In the genomic region with DNA sequence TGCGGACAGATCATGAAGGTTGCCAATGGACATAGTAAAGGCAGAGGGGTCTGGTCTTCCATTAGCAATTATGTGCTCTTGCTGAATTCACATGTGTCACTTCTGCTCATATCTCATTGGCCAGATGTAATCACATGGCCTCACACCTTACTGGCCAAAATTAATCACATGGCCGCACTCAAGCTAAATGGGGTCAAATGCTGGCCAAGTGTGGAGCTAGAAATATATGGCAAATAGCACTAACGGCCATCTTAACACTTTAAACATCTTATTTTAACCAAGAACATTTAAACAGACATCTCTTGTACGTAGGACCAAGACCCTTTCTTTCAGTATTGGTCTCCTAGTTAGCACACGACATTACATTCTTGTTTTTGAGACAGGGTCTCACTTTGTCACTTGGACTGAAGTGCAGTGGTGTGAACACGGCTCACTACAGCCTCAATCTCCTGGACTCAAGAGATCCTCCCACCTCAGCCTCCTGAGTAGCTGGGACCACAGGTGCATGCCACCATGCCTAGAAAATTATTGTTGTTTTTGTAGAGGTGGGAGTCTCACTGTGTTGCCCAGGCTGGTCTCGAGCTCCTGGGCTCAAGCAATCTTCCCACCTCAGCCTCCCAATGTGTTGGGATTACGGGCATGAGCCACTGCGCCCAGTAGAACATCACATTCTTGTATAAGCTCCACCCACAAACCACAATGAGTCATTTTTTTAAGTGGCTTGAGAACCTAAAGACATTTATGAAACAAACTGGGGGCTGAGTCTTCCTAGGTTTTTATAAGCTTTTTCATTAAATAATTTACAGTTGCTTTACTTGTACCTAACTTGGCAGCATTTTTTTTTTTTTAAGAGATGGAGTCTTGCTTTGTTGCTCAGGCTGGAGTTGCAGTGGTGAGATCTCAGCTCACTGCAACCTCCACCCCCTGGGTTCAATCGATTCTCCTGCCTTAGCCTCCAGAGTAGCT, we compare ENCODE assay signal across 8 cellular contexts. TPM values are rescaled to one million over a fixed set of nuclear protein-coding genes. Genes with fewer than 3 reads are reported as not detected.
DNase-seq lines count a peak whose midpoint lies in the region; ATAC-seq, FAIRE-seq and TF ChIP-seq lines count a peak whose summit lies in the region.

No MANE protein-coding gene starts in this region.

- no peak overlapping the region for H3K4ac ChIP-seq in H1 (replicated peaks; ENCODE audit: insufficient read length, low read depth, low read length)

- H2AK5ac ChIP-seq in H1 (ENCODE audit: low read depth, low read length) = no peak overlapping the region

- no peak overlapping the region for H2BK20ac ChIP-seq in H1 (ENCODE audit: low read length)

- no peaks in the 10 kb centered on the region; a peak in 1 of 7 replicates for H3K27me3 ChIP-seq in H1 (replicated peaks in 1 of 4; ENCODE audit: control insufficient read depth in 3 of 4, extremely low read depth in 1 of 4, insufficient read depth in 3 of 4, low read length in 3 of 4)
- no peaks in the 10 kb centered on the region for H3K27me3 ChIP-seq in CD8-positive, alpha-beta T cell (ENCODE audit: insufficient read depth, low read length)

- H3K23me2 ChIP-seq in H1 (ENCODE audit: low read depth, low read length) = peaks cover 10% of the 10 kb centered on the region; the same call in 1 of the 2 replicates

- ATAC-seq in activated T-cell treated with anti-CD3 and anti-CD28 coated beads, Interleukin-2, amount 50 U/mL, for 4 hours = no peak
- no peak for ATAC-seq in stimulated activated naive B cell treated with anti-CD40 and anti-IgM and Interleukin-4, amounts not matched to agents 10 μg/mL and 1 μg/mL and 100 μg/mL, for 72 hours (replicated peaks)
- ATAC-seq in CD8-positive, alpha-beta T cell = no peak

- peaks cover 13 to 14% of the 10 kb centered on the region in 2 experiments for H3K79me2 ChIP-seq in H1 (ENCODE audit: control insufficient read depth in 1 of 2, insufficient read depth in 2 of 2, low read length in 2 of 2)

- H3K4me3 Mint-ChIP-seq in activated T-cell treated with anti-CD3 and anti-CD28 coated beads, Interleukin-2, amount 50 U/mL, for 4 hours = no peak overlapping the region
- no peak overlapping the region for H3K4me3 Mint-ChIP-seq in stimulated activated naive B cell treated with anti-CD40 and anti-IgM and Interleukin-4, amounts not matched to agents 10 μg/mL and 1 μg/mL and 100 μg/mL, for 72 hours
- H3K4me3 Mint-ChIP-seq in CD8-positive, alpha-beta T cell = no peak overlapping the region

- H4K91ac ChIP-seq in H1 (replicated peaks; ENCODE audit: insufficient read length, low read length) = no peak overlapping the region

- H3K79me1 ChIP-seq in H1 (ENCODE audit: low read depth, low read length) = peaks cover 13% of the 10 kb centered on the region

- no peak overlapping the region for H3K9ac ChIP-seq in H1 (replicated peaks in 1 of 4; ENCODE audit: extremely low read depth in 1 of 4, low read depth in 3 of 4, low read length in 3 of 4)

- H3K36me3 Mint-ChIP-seq in activated T-cell treated with anti-CD3 and anti-CD28 coated beads, Interleukin-2, amount 50 U/mL, for 4 hours (ENCODE audit: insufficient read depth) = peaks cover 2% of the 10 kb centered on the region
- peaks cover 7 to 12% of the 10 kb centered on the region in 2 donors for H3K36me3 Mint-ChIP-seq in stimulated activated naive B cell treated with anti-CD40 and anti-IgM and Interleukin-4, amounts not matched to agents 10 μg/mL and 1 μg/mL and 100 μg/mL, for 72 hours
- peaks cover 7% of the 10 kb centered on the region for H3K36me3 Mint-ChIP-seq in CD8-positive, alpha-beta T cell

- no peak overlapping the region for H3K56ac ChIP-seq in H1 (replicated peaks; ENCODE audit: insufficient read length, low read depth, low read length)

- H3K14ac ChIP-seq in H1 (ENCODE audit: insufficient read length) = no peak overlapping the region

- TF ChIP-seq RAD21 in H1 (IDR thresholded peaks at IDR 0.05 in 1 of 2, conservative IDR thresholded peaks at IDR 0.05 in 1 of 2; ENCODE audit: low read depth in 2 of 2, low read length in 2 of 2) = no peak

- WGBS in H1 (ENCODE audit: extremely low coverage in 1 of 2, insufficient coverage in 1 of 2, insufficient read length in 1 of 2, insufficient replicate concordance in 2 of 2, low coverage in 1 of 2, low lambda C conversion rate in 2 of 2, missing lambda C conversion rate in 1 of 2), 2 experiments = 89% methylated on average over 10 of the region's 10 CpGs; no CpG with 5 or more reads in 1 of the 2 experiments

- H3K18ac ChIP-seq in H1 (ENCODE audit: extremely low read depth, low read length) = no peak overlapping the region

- H3K4me3 ChIP-seq in H1 (ENCODE audit: extremely low read depth in 1 of 4, insufficient read depth in 2 of 4, low read depth in 3 of 4, low read length in 4 of 4) = no peak overlapping the region
- no peak overlapping the region for H3K4me3 ChIP-seq in CD8-positive, alpha-beta T cell (ENCODE audit: low read depth, low read length)

- no peak overlapping the region for H4K5ac ChIP-seq in H1 (ENCODE audit: insufficient read length, low read depth, low read length)

- no peak overlapping the region for H3K27ac ChIP-seq in H1 (ENCODE audit: low read depth, low read length)
- no peak overlapping the region for H3K27ac ChIP-seq in CD8-positive, alpha-beta T cell (ENCODE audit: low read depth, low read length)

- no peak for TF ChIP-seq CTCF in H1 (IDR thresholded peaks at IDR 0.05; ENCODE audit: control extremely low read depth in 1 of 3, insufficient read depth in 1 of 3, low read depth in 1 of 3, low read length in 3 of 3)
- no peak for TF ChIP-seq CTCF in CD8-positive, alpha-beta T cell (IDR thresholded peaks at IDR 0.05)

- no peak for TF ChIP-seq POLR2A in H1 (IDR thresholded peaks at IDR 0.05; ENCODE audit: control extremely low read depth in 1 of 2, low read depth in 2 of 2, low read length in 2 of 2)

- TF ChIP-seq EP300 in H1 (IDR thresholded peaks at IDR 0.05; ENCODE audit: borderline replicate concordance in 1 of 2, low read depth in 2 of 2, low read length in 2 of 2) = no peak

- no peak for FAIRE-seq in H1 (lab: Jason Lieb, UNC)

- peaks cover 10 to 13% of the 10 kb centered on the region in 2 experiments for H4K20me1 ChIP-seq in H1 (replicated peaks in 1 of 2; ENCODE audit: control insufficient read depth in 1 of 2, insufficient read depth in 2 of 2, low read length in 2 of 2)

- no peak overlapping the region for H2BK120ac ChIP-seq in H1 (replicated peaks; ENCODE audit: low read depth, low read length)

- no peak overlapping the region for H2AFZ ChIP-seq in H1 (ENCODE audit: low read length)

- H3K27me3 Mint-ChIP-seq in activated T-cell treated with anti-CD3 and anti-CD28 coated beads, Interleukin-2, amount 50 U/mL, for 4 hours (ENCODE audit: low read depth) = no peaks in the 10 kb centered on the region
- no peaks in the 10 kb centered on the region for H3K27me3 Mint-ChIP-seq in stimulated activated naive B cell treated with anti-CD40 and anti-IgM and Interleukin-4, amounts not matched to agents 10 μg/mL and 1 μg/mL and 100 μg/mL, for 72 hours
- H3K27me3 Mint-ChIP-seq in CD8-positive, alpha-beta T cell (ENCODE audit: low read depth) = no peaks in the 10 kb centered on the region

- H3K4me1 Mint-ChIP-seq in activated T-cell treated with anti-CD3 and anti-CD28 coated beads, Interleukin-2, amount 50 U/mL, for 4 hours (ENCODE audit: low read depth) = peaks cover 36% of the 10 kb centered on the region
- H3K4me1 Mint-ChIP-seq in stimulated activated naive B cell treated with anti-CD40 and anti-IgM and Interleukin-4, amounts not matched to agents 10 μg/mL and 1 μg/mL and 100 μg/mL, for 72 hours = peaks cover 40 to 61% of the 10 kb centered on the region in 2 donors
- peaks cover 30% of the 10 kb centered on the region for H3K4me1 Mint-ChIP-seq in CD8-positive, alpha-beta T cell (ENCODE audit: low read depth)

- no peak overlapping the region; the same call in 1 of the 2 replicates for H4K8ac ChIP-seq in H1 (ENCODE audit: extremely low read depth, insufficient read depth, low read length)

- intact Hi-C loops in CD8-positive, alpha-beta T cell (cut with DNase I, micrococcal nuclease) = no loop called here

- peaks cover 0 to 7% (median 1%) of the 10 kb centered on the region in 4 experiments; a peak in 2 of 8 replicates for H3K36me3 ChIP-seq in H1 (ENCODE audit: control insufficient read depth in 2 of 4, insufficient read depth in 4 of 4, low read length in 3 of 4)
- no peaks in the 10 kb centered on the region for H3K36me3 ChIP-seq in CD8-positive, alpha-beta T cell (ENCODE audit: insufficient read depth, low read length)

- no peak overlapping the region for H2BK15ac ChIP-seq in H1 (ENCODE audit: low read length)

- POLR2A ChIA-PET in H1 (lab: Charles Lee; ENCODE audit: partially characterized antibody) = interaction anchor here (0.9 to 12.4 kb wide), 10 partner anchors 9 to 218 kb away, joined by 3 to 247 read pairs (median 4); partner anchors contain the start of gene PNKP
- POLR2A ChIA-PET in CD8-positive, alpha-beta T cell (lab: Charles Lee) = no interaction called here

- DNase-seq in activated T-cell treated with anti-CD3 and anti-CD28 coated beads, Interleukin-2, amount 50 U/mL, for 48 hours = peak; percentile 45 to 50
- no peak for DNase-seq in activated T-cell treated with anti-CD3 and anti-CD28 coated beads, Interleukin-2, amount 50 U/mL, for 4 hours
- DNase-seq in RPMI7951 (ENCODE audit: low read depth) = peak; percentile 93
- no peak for DNase-seq in H1 (ENCODE audit: low read depth in 1 of 2, low spot score in 2 of 2)
- DNase-seq in stimulated activated naive B cell treated with anti-CD40 and anti-IgM and Interleukin-4, amounts not matched to agents 10 μg/mL and 1 μg/mL and 100 μg/mL, for 72 hours = no peak
- no peak for DNase-seq in superior temporal gyrus (ENCODE audit: extremely low spot score)
- DNase-seq in NCI-H2081 treated with DMSO at 0.1 percent for 48 hours (lab: John Stamatoyannopoulos, UW) = no peak
- no peak for DNase-seq in CD8-positive, alpha-beta T cell

- H3K9me3 ChIP-seq in H1 (ENCODE audit: insufficient read depth in 2 of 2, low read depth in 1 of 2, low read length in 1 of 2) = no peaks in the 10 kb centered on the region
- H3K9me3 ChIP-seq in CD8-positive, alpha-beta T cell (ENCODE audit: low read length) = no peaks in the 10 kb centered on the region

- peaks cover 6% of the 10 kb centered on the region for H3K9me3 Mint-ChIP-seq in activated T-cell treated with anti-CD3 and anti-CD28 coated beads, Interleukin-2, amount 50 U/mL, for 4 hours
- peaks cover 8 to 9% of the 10 kb centered on the region in 2 donors for H3K9me3 Mint-ChIP-seq in stimulated activated naive B cell treated with anti-CD40 and anti-IgM and Interleukin-4, amounts not matched to agents 10 μg/mL and 1 μg/mL and 100 μg/mL, for 72 hours
- H3K9me3 Mint-ChIP-seq in CD8-positive, alpha-beta T cell = peaks cover 2% of the 10 kb centered on the region

- no peak overlapping the region for H3K4me2 ChIP-seq in H1 (ENCODE audit: insufficient read depth in 1 of 2, low read depth in 2 of 2, low read length in 2 of 2)

- H2BK5ac ChIP-seq in H1 (ENCODE audit: low read depth, low read length) = no peak overlapping the region

- no peak overlapping the region for H3K23ac ChIP-seq in H1 (ENCODE audit: insufficient read length)

- H2BK12ac ChIP-seq in H1 (ENCODE audit: low read depth, low read length) = no peak overlapping the region

- H3K27ac Mint-ChIP-seq in stimulated activated naive B cell treated with anti-CD40 and anti-IgM and Interleukin-4, amounts not matched to agents 10 μg/mL and 1 μg/mL and 100 μg/mL, for 72 hours = peak overlapping the region; percentile 20
- no peak overlapping the region for H3K27ac Mint-ChIP-seq in CD8-positive, alpha-beta T cell

- CTCF ChIA-PET in H1 (lab: Charles Lee; ENCODE audit: partially characterized antibody) = interaction anchor here (0.5 to 2.5 kb wide), 5 partner anchors 10 to 276 kb away, joined by 3 to 9 read pairs (median 4); partner anchors contain the start of gene FUZ
- CTCF ChIA-PET in CD8-positive, alpha-beta T cell (lab: Charles Lee) = no interaction called here

- H3K4me1 ChIP-seq in H1 (replicated peaks in 1 of 4; ENCODE audit: control insufficient read depth in 3 of 4, insufficient read depth in 4 of 4, low read length in 3 of 4) = peaks cover 3 to 9% (median 6%) of the 10 kb centered on the region in 4 experiments
- peaks cover 28% of the 10 kb centered on the region for H3K4me1 ChIP-seq in CD8-positive, alpha-beta T cell (ENCODE audit: insufficient read depth, low read length)

RNA-seq across cellular contexts. Expression of gene PTOV1, which starts 2.9 kb away (rescaled TPM):
- 10 to 100 TPM; 77.8 to 86.3 (median 83.7) TPM for total RNA-seq in activated T-cell treated with anti-CD3 and anti-CD28 coated beads, Interleukin-2, amount 50 U/mL, for 4 hours
- total RNA-seq in RPMI7951 (2014; rRNA removed; shearing (Covaris generic)) = 89.9 and 100 TPM in 2 replicates
- 251 and 261 TPM in 2 replicates for total RNA-seq in H1 (2021; fragmentation: NEBNext Ultra II Directional; extraction: Animal tissue kit (Norgen Biotek cat#: 25700))
- polyA plus RNA-seq in H1 (2011; rRNA removed) = 147 and 213 TPM in 2 replicates
- 136 TPM for polyA plus RNA-seq in H1 (2011; cell fraction: cytosol; rRNA removed)
- polyA plus RNA-seq in H1 (2011; cell fraction: nucleus; rRNA removed) = 397 TPM
- 183 to 286 TPM (median 253 TPM) in 4 replicates for polyA plus RNA-seq in H1 (2012, experiment 1 of 2)
- polyA plus RNA-seq in H1 (2012, experiment 2 of 2) = 215 TPM
- 166 TPM for polyA plus RNA-seq in H1 (2013, experiment 1 of 2)
- 157 TPM for polyA plus RNA-seq in H1 (2013, experiment 2 of 2)
- 82.9 and 117 TPM in 2 replicates for polyA minus RNA-seq in H1 (2011; rRNA and poly(A)+ RNA removed)
- polyA minus RNA-seq in H1 (2011; cell fraction: cytosol; rRNA and poly(A)+ RNA removed) = 124 TPM
- 139 TPM for polyA minus RNA-seq in H1 (2011; cell fraction: nucleus; rRNA and poly(A)+ RNA removed)
- total RNA-seq in CD8-positive, alpha-beta T cell = 100 to 1,000 TPM; 112 to 116 TPM

RNA-seq across cellular contexts. Expression of gene PNKP, which starts 19.4 kb away (rescaled TPM):
- 100 to 1,000 TPM; 110 to 120 (median 110) TPM for total RNA-seq in activated T-cell treated with anti-CD3 and anti-CD28 coated beads, Interleukin-2, amount 50 U/mL, for 4 hours
- 22.7 and 29.7 TPM in 2 replicates for total RNA-seq in RPMI7951 (2014; rRNA removed; shearing (Covaris generic))
- 105 TPM in 2 replicates for total RNA-seq in H1 (2021; fragmentation: NEBNext Ultra II Directional; extraction: Animal tissue kit (Norgen Biotek cat#: 25700))
- polyA plus RNA-seq in H1 (2011; rRNA removed) = 45.8 and 66.5 TPM in 2 replicates
- 56.6 TPM for polyA plus RNA-seq in H1 (2011; cell fraction: cytosol; rRNA removed)
- 225 TPM for polyA plus RNA-seq in H1 (2011; cell fraction: nucleus; rRNA removed)
- polyA plus RNA-seq in H1 (2012, experiment 1 of 2) = 84.3 to 106 TPM (median 94.0 TPM) in 4 replicates
- 90.6 TPM for polyA plus RNA-seq in H1 (2012, experiment 2 of 2)
- polyA plus RNA-seq in H1 (2013, experiment 1 of 2) = 71.9 TPM
- polyA plus RNA-seq in H1 (2013, experiment 2 of 2) = 66.3 TPM
- polyA minus RNA-seq in H1 (2011; rRNA and poly(A)+ RNA removed) = 21.4 and 26.5 TPM in 2 replicates
- 42.9 TPM for polyA minus RNA-seq in H1 (2011; cell fraction: cytosol; rRNA and poly(A)+ RNA removed)
- polyA minus RNA-seq in H1 (2011; cell fraction: nucleus; rRNA and poly(A)+ RNA removed) = 80.3 TPM
- total RNA-seq in CD8-positive, alpha-beta T cell = 100 to 1,000 TPM in 1 of 2 experiments, 10 to 100 TPM in 1; 98.9 to 114 TPM

RNA-seq across cellular contexts. Expression of gene AKT1S1, which starts 29.1 kb away (rescaled TPM):
- 10 to 100 TPM; 25.3 to 31.6 (median 28.0) TPM for total RNA-seq in activated T-cell treated with anti-CD3 and anti-CD28 coated beads, Interleukin-2, amount 50 U/mL, for 4 hours
- 10.8 and 15.3 TPM in 2 replicates for total RNA-seq in RPMI7951 (2014; rRNA removed; shearing (Covaris generic))
- 45.9 and 46.7 TPM in 2 replicates for total RNA-seq in H1 (2021; fragmentation: NEBNext Ultra II Directional; extraction: Animal tissue kit (Norgen Biotek cat#: 25700))
- 40.7 and 73.3 TPM in 2 replicates for polyA plus RNA-seq in H1 (2011; rRNA removed)
- polyA plus RNA-seq in H1 (2011; cell fraction: cytosol; rRNA removed) = 38.3 TPM
- polyA plus RNA-seq in H1 (2011; cell fraction: nucleus; rRNA removed) = 48.5 TPM
- polyA plus RNA-seq in H1 (2012, experiment 1 of 2) = 33.7 to 44.3 TPM (median 42.7 TPM) in 4 replicates
- polyA plus RNA-seq in H1 (2012, experiment 2 of 2) = 47.7 TPM
- polyA plus RNA-seq in H1 (2013, experiment 1 of 2) = 52.8 TPM
- 54.7 TPM for polyA plus RNA-seq in H1 (2013, experiment 2 of 2)
- polyA minus RNA-seq in H1 (2011; rRNA and poly(A)+ RNA removed) = 10.9 and 14.9 TPM in 2 replicates
- polyA minus RNA-seq in H1 (2011; cell fraction: cytosol; rRNA and poly(A)+ RNA removed) = 26.5 TPM
- 26.0 TPM for polyA minus RNA-seq in H1 (2011; cell fraction: nucleus; rRNA and poly(A)+ RNA removed)
- 10 to 100 TPM; 12.6 to 14.1 TPM for total RNA-seq in CD8-positive, alpha-beta T cell

RNA-seq across cellular contexts. Expression of gene TBC1D17, which starts 29.5 kb away (rescaled TPM):
- total RNA-seq in activated T-cell treated with anti-CD3 and anti-CD28 coated beads, Interleukin-2, amount 50 U/mL, for 4 hours = 10 to 100 TPM; 29.1 to 30.5 (median 29.3) TPM
- total RNA-seq in RPMI7951 (2014; rRNA removed; shearing (Covaris generic)) = 10.3 and 12.3 TPM in 2 replicates
- 44.9 and 47.6 TPM in 2 replicates for total RNA-seq in H1 (2021; fragmentation: NEBNext Ultra II Directional; extraction: Animal tissue kit (Norgen Biotek cat#: 25700))
- 30.3 and 53.7 TPM in 2 replicates for polyA plus RNA-seq in H1 (2011; rRNA removed)
- 23.2 TPM for polyA plus RNA-seq in H1 (2011; cell fraction: cytosol; rRNA removed)
- polyA plus RNA-seq in H1 (2011; cell fraction: nucleus; rRNA removed) = 73.8 TPM
- polyA plus RNA-seq in H1 (2012, experiment 1 of 2) = 41.7 to 47.2 TPM (median 43.5 TPM) in 4 replicates
- polyA plus RNA-seq in H1 (2012, experiment 2 of 2) = 52.8 TPM
- polyA plus RNA-seq in H1 (2013, experiment 1 of 2) = 34.8 TPM
- 35.2 TPM for polyA plus RNA-seq in H1 (2013, experiment 2 of 2)
- polyA minus RNA-seq in H1 (2011; rRNA and poly(A)+ RNA removed) = 24.6 and 29.7 TPM in 2 replicates
- polyA minus RNA-seq in H1 (2011; cell fraction: cytosol; rRNA and poly(A)+ RNA removed) = 27.0 TPM
- 27.3 TPM for polyA minus RNA-seq in H1 (2011; cell fraction: nucleus; rRNA and poly(A)+ RNA removed)
- total RNA-seq in CD8-positive, alpha-beta T cell = 10 to 100 TPM; 31.1 to 31.2 TPM

RNA-seq across cellular contexts. Expression of gene MED25, which starts 29.9 kb away (rescaled TPM):
- 10 to 100 TPM; 44.1 to 51.0 (median 47.2) TPM for total RNA-seq in activated T-cell treated with anti-CD3 and anti-CD28 coated beads, Interleukin-2, amount 50 U/mL, for 4 hours
- total RNA-seq in RPMI7951 (2014; rRNA removed; shearing (Covaris generic)) = 22.9 and 29.3 TPM in 2 replicates
- total RNA-seq in H1 (2021; fragmentation: NEBNext Ultra II Directional; extraction: Animal tissue kit (Norgen Biotek cat#: 25700)) = 71.4 and 73.9 TPM in 2 replicates
- 21.6 and 40.4 TPM in 2 replicates for polyA plus RNA-seq in H1 (2011; rRNA removed)
- polyA plus RNA-seq in H1 (2011; cell fraction: cytosol; rRNA removed) = 21.8 TPM
- 81.4 TPM for polyA plus RNA-seq in H1 (2011; cell fraction: nucleus; rRNA removed)
- 52.6 to 80.3 TPM (median 65.6 TPM) in 4 replicates for polyA plus RNA-seq in H1 (2012, experiment 1 of 2)
- 50.2 TPM for polyA plus RNA-seq in H1 (2012, experiment 2 of 2)
- polyA plus RNA-seq in H1 (2013, experiment 1 of 2) = 42.3 TPM
- 40.4 TPM for polyA plus RNA-seq in H1 (2013, experiment 2 of 2)
- polyA minus RNA-seq in H1 (2011; rRNA and poly(A)+ RNA removed) = 28.0 and 50.4 TPM in 2 replicates
- polyA minus RNA-seq in H1 (2011; cell fraction: cytosol; rRNA and poly(A)+ RNA removed) = 34.3 TPM
- polyA minus RNA-seq in H1 (2011; cell fraction: nucleus; rRNA and poly(A)+ RNA removed) = 41.3 TPM
- 10 to 100 TPM; 41.9 to 42.1 TPM for total RNA-seq in CD8-positive, alpha-beta T cell

Comparison
In these comparisons a context has a peak if more than half of its experiments do, and no peak if none do; other contexts are left out.
1. DNase-seq: peak in activated T-cell treated with anti-CD3 and anti-CD28 coated beads, Interleukin-2, amount 50 U/mL, for 48 hours (2 of 2) and RPMI7951 (single experiment); none in activated T-cell treated with anti-CD3 and anti-CD28 coated beads, Interleukin-2, amount 50 U/mL, for 4 hours (single experiment), H1 (0 of 2), stimulated activated naive B cell treated with anti-CD40 and anti-IgM and Interleukin-4, amounts not matched to agents 10 μg/mL and 1 μg/mL and 100 μg/mL, for 72 hours (single experiment), superior temporal gyrus (single experiment), NCI-H2081 treated with DMSO at 0.1 percent for 48 hours (single experiment) and CD8-positive, alpha-beta T cell (0 of 7).